In genomic region chr5:115549154-115549553, GRCh38 we compare ENCODE assay signal across 8 cellular contexts. TPM values are rescaled to one million over a fixed set of nuclear protein-coding genes. Genes with fewer than 3 reads are reported as not detected.
DNase-seq lines count a peak whose midpoint lies in the region; ATAC-seq and TF ChIP-seq lines count a peak whose summit lies in the region.

No MANE protein-coding gene starts in this region.

- no peaks in the 10 kb centered on the region for H3K27me3 ChIP-seq in neural progenitor cell

- peaks cover 13% of the 10 kb centered on the region for H3K9me3 Mint-ChIP-seq in activated naive CD8-positive, alpha-beta T cell treated with anti-CD3 and anti-CD28 coated beads, Interleukin-2, amount 50 U/mL, for 24 hours
- peaks cover 3% of the 10 kb centered on the region for H3K9me3 Mint-ChIP-seq in neural progenitor cell

- peaks cover 2% of the 10 kb centered on the region for H3K27me3 Mint-ChIP-seq in activated naive CD8-positive, alpha-beta T cell treated with anti-CD3 and anti-CD28 coated beads, Interleukin-2, amount 50 U/mL, for 24 hours
- H3K27me3 Mint-ChIP-seq in neural progenitor cell (ENCODE audit: insufficient read depth, low read depth): no peaks in the 10 kb centered on the region

- peak; percentile 19 for ATAC-seq in HG03432 (IDR thresholded peaks at IDR 0.05; ENCODE audit: unreplicated experiment)
- ATAC-seq in activated naive CD8-positive, alpha-beta T cell treated with anti-CD3 and anti-CD28 coated beads, Interleukin-2, amount 50 U/mL, for 24 hours: no peak
- ATAC-seq in GM18502 (IDR thresholded peaks at IDR 0.05; ENCODE audit: poor library complexity, unreplicated experiment): no peak
- no peak for ATAC-seq in esophagus mucosa

- no peak overlapping the region for H3K27ac Mint-ChIP-seq in activated naive CD8-positive, alpha-beta T cell treated with anti-CD3 and anti-CD28 coated beads, Interleukin-2, amount 50 U/mL, for 24 hours
- H3K27ac Mint-ChIP-seq in neural progenitor cell: no peak overlapping the region

- H4K20me1 ChIP-seq in neural progenitor cell (ENCODE audit: low read depth): no peaks in the 10 kb centered on the region

- peaks cover 7% of the 10 kb centered on the region for H3K4me1 Mint-ChIP-seq in activated naive CD8-positive, alpha-beta T cell treated with anti-CD3 and anti-CD28 coated beads, Interleukin-2, amount 50 U/mL, for 24 hours
- peaks cover 4% of the 10 kb centered on the region for H3K4me1 Mint-ChIP-seq in neural progenitor cell

- no peaks in the 10 kb centered on the region for H3K4me1 ChIP-seq in neural progenitor cell

- no peak overlapping the region for H3K4me3 Mint-ChIP-seq in activated naive CD8-positive, alpha-beta T cell treated with anti-CD3 and anti-CD28 coated beads, Interleukin-2, amount 50 U/mL, for 24 hours
- no peak overlapping the region for H3K4me3 Mint-ChIP-seq in neural progenitor cell

- no peak overlapping the region for H3K4me3 ChIP-seq in neural progenitor cell

- no peaks in the 10 kb centered on the region for H3K9me3 ChIP-seq in neural progenitor cell (ENCODE audit: low read depth)

- H3K79me2 ChIP-seq in neural progenitor cell (ENCODE audit: low read depth): peaks cover 2% of the 10 kb centered on the region

- H3K4me2 ChIP-seq in neural progenitor cell: no peak overlapping the region

- peaks cover 10% of the 10 kb centered on the region for H3F3A ChIP-seq in neural progenitor cell (ENCODE audit: low read depth)

- H3K36me3 ChIP-seq in neural progenitor cell: no peaks in the 10 kb centered on the region

- H3K36me3 Mint-ChIP-seq in activated naive CD8-positive, alpha-beta T cell treated with anti-CD3 and anti-CD28 coated beads, Interleukin-2, amount 50 U/mL, for 24 hours (ENCODE audit: low read depth): peaks cover 12% of the 10 kb centered on the region
- no peaks in the 10 kb centered on the region for H3K36me3 Mint-ChIP-seq in neural progenitor cell

- no peak overlapping the region for H3K27ac ChIP-seq in neural progenitor cell

- peak; percentile 60 for TF ChIP-seq CTCF in neural progenitor cell (IDR thresholded peaks at IDR 0.05)

- peak; percentile 35 for DNase-seq in NCI-H82 (lab: John Stamatoyannopoulos, UW)
- DNase-seq in NCI-H82 treated with DMSO at 0.1 percent for 48 hours (lab: John Stamatoyannopoulos, UW; ENCODE audit: unreplicated experiment): no peak
- DNase-seq in activated naive CD8-positive, alpha-beta T cell treated with anti-CD3 and anti-CD28 coated beads, Interleukin-2, amount 50 U/mL, for 24 hours: peak; percentile 26
- DNase-seq in neural progenitor cell (ENCODE audit: low spot score): peak; percentile 63
- no peak for DNase-seq in islet precursor cell

- no peak overlapping the region for H2AFZ ChIP-seq in neural progenitor cell (replicated peaks)

- H3K9ac ChIP-seq in neural progenitor cell: no peak overlapping the region

RNA-seq across cellular contexts. Expression of gene FEM1C, which starts 4.6 kb away (rescaled TPM):
- total RNA-seq in neural progenitor cell (ENCODE audit: low replicate concordance): 20.2 and 28.7 TPM in 2 replicates
- total RNA-seq in esophagus mucosa: 9.0 TPM

RNA-seq across cellular contexts. Expression of gene TICAM2, which starts 53.1 kb away (rescaled TPM):
- 0.03 TPM in 1 of 2 replicates, not detected in the other for total RNA-seq in neural progenitor cell (ENCODE audit: low replicate concordance)
- total RNA-seq in esophagus mucosa: 1.2 TPM

Comparison
In these comparisons a context has a peak if more than half of its experiments do, and no peak if none do; other contexts are left out.
1. DNase-seq: peak in NCI-H82 (single experiment), activated naive CD8-positive, alpha-beta T cell treated with anti-CD3 and anti-CD28 coated beads, Interleukin-2, amount 50 U/mL, for 24 hours (single experiment) and neural progenitor cell (single experiment); none in NCI-H82 treated with DMSO at 0.1 percent for 48 hours (single experiment) and islet precursor cell (single experiment).